Comparison of ENCODE assay signal across 10 cellular contexts in genomic region chr1:35269989-35270289, GRCh38. TPM values are rescaled to one million over a fixed set of nuclear protein-coding genes. Genes with fewer than 3 reads are reported as not detected.
DNase-seq lines count a peak whose midpoint lies in the region; ATAC-seq, FAIRE-seq and TF ChIP-seq lines count a peak whose summit lies in the region.
"Had no signal": no experiment of that assay in that cellular context is flagged by ENCODE, and none has a peak within 500 bp of the region (broad histone marks: within the 10 kb centered on the region; RNA-seq: fewer than 3 reads in every experiment).

No MANE protein-coding gene starts in this region.

- H3K4me1 ChIP-seq in right cardiac atrium (ENCODE audit: control insufficient read depth, insufficient read depth, low read length), result no peaks in the 10 kb centered on the region
- peaks cover 4% of the 10 kb centered on the region for H3K4me1 ChIP-seq in mesodermal cell (ENCODE audit: control insufficient read depth, insufficient read depth, low read length, poor library complexity, severe bottlenecking)
- peaks cover 35% of the 10 kb centered on the region for H3K4me1 ChIP-seq in vagina
- peaks cover 3 to 5% of the 10 kb centered on the region in 2 donors for H3K4me1 ChIP-seq in small intestine (ENCODE audit: control insufficient read depth in 2 of 2, insufficient read depth in 1 of 2, low read depth in 1 of 2, low read length in 1 of 2)

- peak overlapping the region; percentile 87 to 93 (median 90) for H3K4me3 Mint-ChIP-seq in brain

- H3K36me3 ChIP-seq in mesodermal cell (ENCODE audit: control insufficient read depth, insufficient read depth, low read length), result peaks cover 12% of the 10 kb centered on the region
- H3K36me3 ChIP-seq in vagina, result no peaks in the 10 kb centered on the region
- no peaks in the 10 kb centered on the region for H3K36me3 ChIP-seq in small intestine (ENCODE audit: control insufficient read depth in 2 of 2, insufficient read depth in 2 of 2, low read length in 2 of 2)

- H3K27me3 ChIP-seq in right cardiac atrium (ENCODE audit: control insufficient read depth, insufficient read depth) (no peaks in the 10 kb centered on the region), vagina (no peaks in the 10 kb centered on the region), small intestine (ENCODE audit: control insufficient read depth in 2 of 2, insufficient read depth in 2 of 2, low read length in 2 of 2) (no peaks in the 10 kb centered on the region)

- no peak overlapping the region for H3K27ac ChIP-seq in right cardiac atrium (ENCODE audit: low read length)
- no peak overlapping the region for H3K27ac ChIP-seq in mesodermal cell (ENCODE audit: low read depth, low read length, severe bottlenecking)
- peak overlapping the region; percentile 73 for H3K27ac ChIP-seq in vagina
- no peak overlapping the region for H3K27ac ChIP-seq in small intestine (ENCODE audit: low read depth in 1 of 2, low read length in 1 of 2)

- DNase-seq in right cardiac atrium (no peak), Right ventricle myocardium inferior (ENCODE audit: missing footprints) (no peak), vagina (ENCODE audit: extremely low spot score in 2 of 2) (no peak), small intestine (no peak)
- DNase-seq: T-helper 9 cell had no signal

- TF ChIP-seq CTCF in brain (conservative IDR thresholded peaks at IDR 0.05) (no peak), vagina (IDR thresholded peaks at IDR 0.05) (no peak)

- peaks cover 2 to 7% (median 4%) of the 10 kb centered on the region in 5 experiments for H3K9me3 Mint-ChIP-seq in brain

- H3K36me3 Mint-ChIP-seq in brain, result peaks cover 44% of the 10 kb centered on the region

- TF ChIP-seq POLR2A in vagina (IDR thresholded peaks at IDR 0.05), result no peak

- H3K4me1 Mint-ChIP-seq in brain, result peaks cover 54% of the 10 kb centered on the region

- no peak for ATAC-seq in right cardiac atrium
- ATAC-seq in Right ventricle myocardium inferior, result no peak
- no peak for ATAC-seq in GM19463 (IDR thresholded peaks at IDR 0.05; ENCODE audit: unreplicated experiment)
- no peak for ATAC-seq in HG02678 (IDR thresholded peaks at IDR 0.05; ENCODE audit: unreplicated experiment)

- H3K27ac Mint-ChIP-seq in brain, result peak overlapping the region in 4 of 5 experiments; percentile 78 to 94 (median 91)

- WGBS in right cardiac atrium, result 61% methylated on average over 2 of the region's 2 CpGs
- WGBS in mesodermal cell (ENCODE audit: insufficient coverage in 2 of 2), 2 experiments, result 100% methylated on average over 2 of the region's 2 CpGs; no CpG with 5 or more reads in 1 of the 2 experiments
- 53 to 66% (median 58%) methylated on average over 2 of the region's 2 CpGs for WGBS in small intestine, 3 donors

- H3K4me3 ChIP-seq in right cardiac atrium (ENCODE audit: low read length), result peak overlapping the region; percentile 96
- H3K4me3 ChIP-seq in mesodermal cell (ENCODE audit: extremely low read depth, insufficient read depth, low read length, poor library complexity, severe bottlenecking), result peak overlapping the region; percentile 80
- peak overlapping the region; percentile 90 to 93 for H3K4me3 ChIP-seq in vagina
- no peak overlapping the region for H3K4me3 ChIP-seq in small intestine (ENCODE audit: low read depth in 1 of 2, low read length in 2 of 2)

- H3K9me3 ChIP-seq in right cardiac atrium (ENCODE audit: control insufficient read depth, low read length) (no peaks in the 10 kb centered on the region), mesodermal cell (ENCODE audit: control insufficient read depth, low read length) (peaks cover 6% of the 10 kb centered on the region), vagina (no peaks in the 10 kb centered on the region), small intestine (ENCODE audit: control insufficient read depth, low read depth) (no peaks in the 10 kb centered on the region)

- intact Hi-C loops in right cardiac atrium (cut with DNase I), result no loop called here
- intact Hi-C loops in Right ventricle myocardium inferior (cut with DNase I), result loop anchor here (2.0 to 5.0 kb wide), 2 partner anchors 29 to 78 kb away; partner anchors contain the start of gene SFPQ
- intact Hi-C loops in vagina (cut with DNase I), result no loop called here

- no peak for FAIRE-seq in small intestine (lab: Jason Lieb, UNC)
- FAIRE-seq: G401.6 had no signal

- H3K27me3 Mint-ChIP-seq in brain, result peaks cover 10% of the 10 kb centered on the region

RNA-seq across cellular contexts. Expression of gene ZMYM4, which starts 1.4 kb away (rescaled TPM):
- total RNA-seq in right cardiac atrium (10 to 100 TPM; 34.5 to 42.9 (median 36.7) TPM), Right ventricle myocardium inferior (27.7 TPM), vagina (27.7 TPM)
- polyA plus RNA-seq in right cardiac atrium (7.4 TPM), brain (ENCODE audit: insufficient read depth, low read depth, low replicate concordance) (13.8 TPM), small intestine (10 to 100 TPM in 1 of 3 donors, 1 to 10 TPM in 2; 3.8 to 10.7 (median 6.7) TPM)
- 37.3 TPM for polyA plus RNA-seq in mesodermal cell (2013, experiment 1 of 2)
- 35.8 TPM for polyA plus RNA-seq in mesodermal cell (2013, experiment 2 of 2)

Comparison
In these comparisons a context has a peak if more than half of its experiments do, and no peak if none do; other contexts are left out.
1. H3K4me3 ChIP-seq: peak in right cardiac atrium (single experiment), mesodermal cell (single experiment) and vagina (2 of 2); none in small intestine (0 of 2).